ENCODE assay signal across 8 cellular contexts in the genomic region with DNA sequence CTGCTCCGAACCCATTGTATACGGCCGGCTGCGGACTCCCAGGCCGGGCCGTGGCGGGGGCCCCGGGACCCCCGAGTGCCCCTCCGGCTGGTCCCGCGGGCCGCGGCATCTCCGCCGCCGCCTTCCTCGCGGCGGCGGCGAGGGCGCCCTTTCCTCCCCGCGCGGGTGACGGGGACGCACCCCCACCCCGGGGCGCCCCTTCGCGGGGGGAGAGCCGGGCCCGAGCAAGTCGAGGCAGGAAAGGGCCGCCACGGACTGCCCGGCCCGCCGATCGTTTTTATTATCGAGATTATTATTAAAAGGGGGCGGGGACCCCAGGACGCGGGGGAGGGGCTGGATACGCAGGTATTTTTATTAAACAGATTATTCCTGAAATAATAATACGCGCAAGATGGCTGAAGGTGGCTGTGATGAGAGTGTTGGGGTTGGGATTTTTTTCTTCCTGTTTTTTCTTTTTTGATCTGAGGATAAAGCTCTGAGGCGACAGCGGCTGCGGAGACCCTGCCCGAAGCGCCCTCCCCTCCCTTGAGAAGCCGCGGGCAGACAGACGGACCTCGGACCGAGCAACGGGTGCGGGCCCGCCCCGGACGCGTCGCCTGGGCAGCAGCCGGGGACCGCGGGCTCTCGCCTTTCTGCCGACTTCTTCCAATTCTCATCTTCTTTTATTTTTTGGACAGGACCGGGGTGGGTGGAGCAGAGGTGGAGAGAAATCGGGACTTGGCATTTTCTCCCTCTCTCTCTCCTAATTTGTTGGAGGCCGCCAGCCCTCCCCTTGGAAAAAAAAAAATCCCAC. TPM values are rescaled to one million over a fixed set of nuclear protein-coding genes. Genes with fewer than 3 reads are reported as not detected.
DNase-seq lines count a peak whose midpoint lies in the region; ATAC-seq, FAIRE-seq and TF ChIP-seq lines count a peak whose summit lies in the region.

No MANE protein-coding gene starts in this region.

- H3K36me3 Mint-ChIP-seq in activated CD4-positive, alpha-beta memory T cell treated with anti-CD3 and anti-CD28 coated beads for 36 hours: peaks cover 18% of the 10 kb centered on the region
- H3K36me3 Mint-ChIP-seq in endothelial cell (ENCODE audit: low read depth, unreplicated experiment): peaks cover 35% of the 10 kb centered on the region

- TF ChIP-seq POLR2A in GM12891 (IDR thresholded peaks at IDR 0.05; ENCODE audit: low read depth, low read length): no peak

- intact Hi-C loops in activated CD4-positive, alpha-beta memory T cell treated with anti-CD3 and anti-CD28 coated beads for 36 hours (cut with micrococcal nuclease): loop anchor here (1.0 to 10.0 kb wide), 6 partner anchors 139 to 828 kb away; partner anchors contain the start of genes NFKB2, NOLC1, OGA and PITX3

- peak; percentile 1 for ATAC-seq in GM19025 (IDR thresholded peaks at IDR 0.05; ENCODE audit: low read depth, unreplicated experiment)

- H3K36me3 ChIP-seq in ACC112 (ENCODE audit: insufficient read depth, low read length) (no peaks in the 10 kb centered on the region), mesodermal cell (ENCODE audit: control insufficient read depth, insufficient read depth, low read length) (peaks cover 21% of the 10 kb centered on the region)

- H3K79me2 ChIP-seq in ACC112 (ENCODE audit: control insufficient read depth, insufficient read depth, low read length, unreplicated experiment): peaks cover 37% of the 10 kb centered on the region

- no peaks in the 10 kb centered on the region for H3K9me3 ChIP-seq in mesodermal cell (ENCODE audit: control insufficient read depth, low read length)

- H2AFZ ChIP-seq in ACC112 (ENCODE audit: low read length, unreplicated experiment): peak overlapping the region; percentile 64

- H3K4me3 Mint-ChIP-seq in activated CD4-positive, alpha-beta memory T cell treated with anti-CD3 and anti-CD28 coated beads for 36 hours: peak overlapping the region; percentile 87
- H3K4me3 Mint-ChIP-seq in endothelial cell (ENCODE audit: unreplicated experiment): peak overlapping the region; percentile 93

- no peaks in the 10 kb centered on the region for H3K27me3 Mint-ChIP-seq in activated CD4-positive, alpha-beta memory T cell treated with anti-CD3 and anti-CD28 coated beads for 36 hours
- H3K27me3 Mint-ChIP-seq in endothelial cell (ENCODE audit: unreplicated experiment): peaks cover 25% of the 10 kb centered on the region

- peak overlapping the region; percentile 88 for H3K4me3 ChIP-seq in ACC112 (ENCODE audit: low read depth, low read length)
- H3K4me3 ChIP-seq in mesodermal cell (ENCODE audit: extremely low read depth, insufficient read depth, low read length, poor library complexity, severe bottlenecking): peak overlapping the region; percentile 90

- H3K4me1 ChIP-seq in ACC112 (ENCODE audit: control insufficient read depth, insufficient read depth, low read length, unreplicated experiment) (peaks cover 11% of the 10 kb centered on the region), mesodermal cell (ENCODE audit: control insufficient read depth, insufficient read depth, low read length, poor library complexity, severe bottlenecking) (peaks cover 8% of the 10 kb centered on the region)

- no peaks in the 10 kb centered on the region for H3K9me3 Mint-ChIP-seq in activated CD4-positive, alpha-beta memory T cell treated with anti-CD3 and anti-CD28 coated beads for 36 hours
- H3K9me3 Mint-ChIP-seq in endothelial cell (ENCODE audit: unreplicated experiment): no peaks in the 10 kb centered on the region

- no peak for TF ChIP-seq CTCF in endothelial cell (IDR thresholded peaks at IDR 0.05; ENCODE audit: unreplicated experiment)

- DNase-seq in NCI-H1694 (lab: John Stamatoyannopoulos, UW) (peak; percentile 55), endothelial cell (ENCODE audit: low spot score) (peak; percentile 53), superior temporal gyrus (ENCODE audit: extremely low spot score) (peak; percentile 59), GM12891 (ENCODE audit: insufficient read length, low spot score) (no peak)
- peak; percentile 57 for DNase-seq in activated CD4-positive, alpha-beta memory T cell treated with anti-CD3 and anti-CD28 coated beads for 36 hours

- WGBS in mesodermal cell (ENCODE audit: insufficient coverage in 2 of 2), 2 experiments: 1% methylated on average over 35 to 40 of the region's 73 CpGs

- H3K27me3 ChIP-seq in ACC112 (ENCODE audit: insufficient read depth, low read length): no peaks in the 10 kb centered on the region

- H3K27ac Mint-ChIP-seq in activated CD4-positive, alpha-beta memory T cell treated with anti-CD3 and anti-CD28 coated beads for 36 hours: peak overlapping the region; percentile 95
- peak overlapping the region; percentile 94 for H3K27ac Mint-ChIP-seq in endothelial cell (ENCODE audit: unreplicated experiment)

- CTCF ChIA-PET in activated CD4-positive, alpha-beta memory T cell treated with anti-CD3 and anti-CD28 coated beads for 36 hours (lab: Charles Lee): interaction anchor here (0.7 to 1.8 kb wide), 6 partner anchors 9 to 248 kb away, joined by 3 to 8 read pairs (median 3); partner anchors contain the start of genes ARL3, NFKB2 and SFXN2

- peaks cover 23% of the 10 kb centered on the region for H3K4me1 Mint-ChIP-seq in activated CD4-positive, alpha-beta memory T cell treated with anti-CD3 and anti-CD28 coated beads for 36 hours (ENCODE audit: low read depth)
- H3K4me1 Mint-ChIP-seq in endothelial cell (ENCODE audit: unreplicated experiment): peaks cover 37% of the 10 kb centered on the region

- POLR2A ChIA-PET in activated CD4-positive, alpha-beta memory T cell treated with anti-CD3 and anti-CD28 coated beads for 36 hours (lab: Charles Lee): interaction anchor here (1.0 to 1.4 kb wide), 5 partner anchors 18 to 71 kb away, joined by 3 to 6 read pairs (median 4); partner anchors contain the start of genes ARL3 and SFXN2

- H3K27ac ChIP-seq in ACC112 (ENCODE audit: low read depth, low read length): peak overlapping the region; percentile 93
- H3K27ac ChIP-seq in mesodermal cell (ENCODE audit: low read depth, low read length, severe bottlenecking): peak overlapping the region; percentile 98

- FAIRE-seq in GM12891 (lab: Jason Lieb, UNC): no peak

TF ChIP-seq in GM12891, 5 proteins besides CTCF, POLR2A, EP300 and RAD21:
- no peak for TF ChIP-seq POLR2AphosphoS5 (IDR thresholded peaks at IDR 0.05; ENCODE audit: low read depth, low read length)
- TF ChIP-seq TAF1 (IDR thresholded peaks at IDR 0.05; ENCODE audit: low read depth, low read length): no peak
- no peak for TF ChIP-seq POU2F2 (IDR thresholded peaks at IDR 0.05; ENCODE audit: low read depth, low read length)
- TF ChIP-seq SPI1 (IDR thresholded peaks at IDR 0.05; ENCODE audit: low read depth, low read length): no peak
- no peak for TF ChIP-seq PAX5 (IDR thresholded peaks at IDR 0.05; ENCODE audit: insufficient read depth, low read length, severe bottlenecking)

RNA-seq across cellular contexts. Expression of gene TRIM8, which starts 1.5 kb away (rescaled TPM):
- 10 to 100 TPM; 46.8 to 50.3 TPM for total RNA-seq in activated CD4-positive, alpha-beta memory T cell treated with anti-CD3 and anti-CD28 coated beads for 36 hours
- 219 TPM for total RNA-seq in endothelial cell (ENCODE audit: unreplicated experiment)
- polyA plus RNA-seq in mesodermal cell (2013, experiment 1 of 2): 138 TPM
- polyA plus RNA-seq in mesodermal cell (2013, experiment 2 of 2): 118 TPM
- polyA plus RNA-seq in GM12891 (2012; ENCODE audit: low read depth, missing spikeins): 33.9 TPM
